12 cellular contexts compared by ENCODE assay signal in the genomic region with DNA sequence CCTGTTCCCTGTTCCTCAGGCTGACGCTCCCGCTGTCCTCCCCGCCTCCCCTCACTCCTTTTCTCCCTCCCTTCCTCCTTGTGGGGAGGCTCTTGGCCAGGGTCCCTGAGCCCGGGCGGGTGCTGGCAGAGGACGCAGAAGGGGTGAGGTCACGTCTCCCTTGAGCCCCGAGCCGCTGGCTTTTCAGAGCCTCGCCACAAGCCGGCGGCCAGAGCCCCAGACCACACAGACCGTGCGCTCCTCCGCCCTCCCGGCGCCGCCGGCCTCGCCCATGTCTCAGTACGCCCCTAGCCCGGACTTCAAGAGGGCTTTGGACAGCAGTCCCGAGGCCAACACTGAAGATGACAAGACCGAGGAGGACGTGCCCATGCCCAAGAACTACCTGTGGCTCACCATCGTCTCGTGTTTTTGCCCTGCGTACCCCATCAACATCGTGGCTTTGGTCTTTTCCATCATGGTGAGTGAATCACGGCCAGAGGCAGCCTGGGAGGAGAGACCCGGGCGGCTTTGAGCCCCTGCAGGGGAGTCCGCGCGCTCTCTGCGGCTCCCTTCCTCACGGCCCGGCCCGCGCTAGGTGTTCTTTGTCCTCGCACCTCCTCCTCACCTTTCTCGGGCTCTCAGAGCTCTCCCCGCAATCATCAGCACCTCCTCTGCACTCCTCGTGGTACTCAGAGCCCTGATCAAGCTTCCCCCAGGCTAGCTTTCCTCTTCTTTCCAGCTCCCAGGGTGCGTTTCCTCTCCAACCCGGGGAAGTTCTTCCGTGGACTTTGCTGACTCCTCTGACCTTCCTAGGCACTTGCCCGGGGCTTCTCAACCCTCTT. TPM values are rescaled to one million over a fixed set of nuclear protein-coding genes. Genes with fewer than 3 reads are reported as not detected.
DNase-seq lines count a peak whose midpoint lies in the region; ATAC-seq and TF ChIP-seq lines count a peak whose summit lies in the region.
"Had no signal": no experiment of that assay in that cellular context is flagged by ENCODE, and none has a peak within 500 bp of the region (broad histone marks: within the 10 kb centered on the region; RNA-seq: fewer than 3 reads in every experiment).

TMEM233 (plus strand) TSS at position 197 of the 821 bp plus-strand sequence; CDS start at position 272, 75 bp downstream.

- H3K27me3 ChIP-seq in HUES64 (ENCODE audit: insufficient read depth, low read length) (peaks cover 90% of the 10 kb centered on the region), spleen (replicated peaks in 1 of 7) (peaks cover 0 to 85% (median 29%) of the 10 kb centered on the region in 7 donors)

- intact Hi-C loops in spleen (cut with DNase I; ENCODE audit: low total_unique reads): no loop called here

- no peak for ATAC-seq in HG03457 (IDR thresholded peaks at IDR 0.05; ENCODE audit: unreplicated experiment)
- ATAC-seq: T-cell had no signal

- H3K4me3 ChIP-seq in HUES64 (ENCODE audit: low read length) (peak within 1 kb of the TSS; percentile 67), coronary artery (peak within 1 kb of the TSS; percentile 66), spleen (peak within 1 kb of the TSS; percentile 9 to 59 (median 34))

- peak within 1 kb of the TSS; percentile 21; the same call in 1 of the 2 replicates for H3K9ac ChIP-seq in HUES64 (ENCODE audit: low read depth, low read length)

- H3K36me3 ChIP-seq in HUES64 (ENCODE audit: insufficient read depth, low read length): no peaks in the 10 kb centered on the region
- no peaks in the 10 kb centered on the region for H3K36me3 ChIP-seq in spleen
- H3K36me3 ChIP-seq: pancreas had no signal

- H3K27ac ChIP-seq in HUES64 (ENCODE audit: low read depth, low read length): no peak within 1 kb of the TSS
- H3K27ac ChIP-seq in coronary artery: peak within 1 kb of the TSS in 1 of 2 donors; percentile 15
- peak within 1 kb of the TSS in 4 of 8 donors; percentile 28 to 69 (median 53) for H3K27ac ChIP-seq in spleen
- H3K27ac ChIP-seq: HL-60, pancreas had no signal

- DNase-seq in coronary artery (ENCODE audit: low spot score): no peak
- DNase-seq in kidney tubule cell (ENCODE audit: low spot score): peak; percentile 37
- no peak for DNase-seq in spleen
- no peak for DNase-seq in medulla oblongata (ENCODE audit: extremely low spot score)
- DNase-seq in KG1 (lab: John Stamatoyannopoulos, UW): no peak
- no peak for DNase-seq in RKO (ENCODE audit: low spot score)
- DNase-seq: activated T-cell treated with anti-CD3 and anti-CD28 coated beads, Interleukin-2, amount 50 U/mL, for 24 hours; pancreas; T-cell had no signal

- no peak for TF ChIP-seq POLR2A in spleen (IDR thresholded peaks at IDR 0.05)

- under 1% methylated on average over 48 of the region's 48 CpGs for WGBS in HUES64
- WGBS in spleen, 5 donors: 3 to 7% (median 5%) methylated on average over 48 of the region's 48 CpGs

- H3K4me1 ChIP-seq in HUES64 (ENCODE audit: insufficient read depth, low read length) (0 out of 2 replicates have a peak, but pooled peaks cover 3% of the 10 kb centered on the region), spleen (peaks cover 0 to 30% (median 14%) of the 10 kb centered on the region in 6 donors)
- H3K4me1 ChIP-seq: pancreas had no signal

- TF ChIP-seq CTCF in coronary artery (IDR thresholded peaks at IDR 0.05): no peak
- no peak for TF ChIP-seq CTCF in spleen (IDR thresholded peaks at IDR 0.05 in 8 of 11, conservative IDR thresholded peaks at IDR 0.05 in 3 of 11)

- H3K9me3 ChIP-seq in HUES64 (ENCODE audit: insufficient read depth, low read depth, low read length): no peaks in the 10 kb centered on the region
- H3K9me3 ChIP-seq in spleen: no peaks in the 10 kb centered on the region
- H3K9me3 ChIP-seq: pancreas had no signal

RNA-seq across cellular contexts. Expression of gene TMEM233, which starts in this region (rescaled TPM):
- 0.10 TPM for polyA plus RNA-seq in HUES64 (2013, experiment 1 of 2)
- polyA plus RNA-seq in HUES64 (2013, experiment 2 of 2): 0.06 TPM
- total RNA-seq in spleen: under 1 TPM in 6 of 7 donors, not detected in 1; 0.26 to 0.74 (median 0.43) TPM
- under 1 TPM; 0.15 to 0.39 (median 0.22) TPM for polyA plus RNA-seq in spleen
- total RNA-seq: T-cell had no signal
